In genomic region chr19:23949611-23950010, GRCh38 we compare ENCODE assay signal across 22 cellular contexts. TPM values are rescaled to one million over a fixed set of nuclear protein-coding genes. Genes with fewer than 3 reads are reported as not detected.
A peak's percentile ranks its signal among the peaks of the same experiment; 100 is the strongest.
DNase-seq lines count a peak whose midpoint lies in the region; ATAC-seq, FAIRE-seq and TF ChIP-seq lines count a peak whose summit lies in the region.
"Had no signal": no experiment of that assay in that cellular context is flagged by ENCODE, and none has a peak within 500 bp of the region (broad histone marks: within the 10 kb centered on the region; RNA-seq: fewer than 3 reads in every experiment).

No MANE protein-coding gene starts in this region.

- H4K8ac ChIP-seq in mesenchymal stem cell (ENCODE audit: low read length) (no peak overlapping the region), trophoblast cell (ENCODE audit: low read depth, low read length) (no peak overlapping the region)

- no peak overlapping the region for H4K12ac ChIP-seq in trophoblast cell (ENCODE audit: low read depth, low read length)

- no peak overlapping the region for H2BK15ac ChIP-seq in mesenchymal stem cell (ENCODE audit: low read depth, poor library complexity, severe bottlenecking)

- H3K9me3 ChIP-seq in mesenchymal stem cell (ENCODE audit: control insufficient read depth, low read length), result peaks cover 49% of the 10 kb centered on the region
- H3K9me3 ChIP-seq in trophoblast cell (ENCODE audit: insufficient read depth, low read depth, low read length), result peaks cover 5% of the 10 kb centered on the region
- H3K9me3 ChIP-seq in kidney (ENCODE audit: control insufficient read depth in 1 of 2, low read length in 2 of 2), result no peaks in the 10 kb centered on the region
- H3K9me3 ChIP-seq in BE2C, result no peaks in the 10 kb centered on the region

- FAIRE-seq in endometrium (lab: Jason Lieb, UNC) (peak; percentile 99), kidney (lab: Jason Lieb, UNC) (no peak)
- FAIRE-seq: A549, GM12891 had no signal

- H3K23ac ChIP-seq in mesenchymal stem cell (ENCODE audit: low read length in 2 of 2) (no peak overlapping the region), trophoblast cell (ENCODE audit: low read length) (no peak overlapping the region)

- POLR2A ChIA-PET in BJ (lab: Charles Lee), result no interaction called here

- H2BK12ac ChIP-seq in mesenchymal stem cell (ENCODE audit: low read length in 2 of 2) (no peak overlapping the region), trophoblast cell (ENCODE audit: low read length) (no peak overlapping the region)

- H2BK5ac ChIP-seq in mesenchymal stem cell (ENCODE audit: low read depth, low read length, poor library complexity, severe bottlenecking), result no peak overlapping the region
- no peak overlapping the region for H2BK5ac ChIP-seq in trophoblast cell (ENCODE audit: low read depth, low read length, poor library complexity)

- no peak overlapping the region for H3K14ac ChIP-seq in mesenchymal stem cell (ENCODE audit: low read length in 2 of 2)
- H3K14ac ChIP-seq in trophoblast cell (ENCODE audit: low read length), result no peak overlapping the region

- H3K27ac ChIP-seq in mesenchymal stem cell (ENCODE audit: low read length, poor library complexity, severe bottlenecking), result no peak overlapping the region
- no peak overlapping the region for H3K27ac ChIP-seq in trophoblast cell (ENCODE audit: low read depth, low read length)
- no peak overlapping the region for H3K27ac ChIP-seq in kidney (ENCODE audit: low read depth in 2 of 2, low read length in 2 of 2)
- H3K27ac ChIP-seq: 22Rv1, A549, HL-60 had no signal

- H3K27me3 ChIP-seq in BJ (ENCODE audit: control insufficient read depth, insufficient read depth, low read length) (no peaks in the 10 kb centered on the region), mesenchymal stem cell (ENCODE audit: control insufficient read depth in 1 of 2, insufficient read depth in 1 of 2, low read length in 2 of 2) (no peaks in the 10 kb centered on the region), trophoblast cell (ENCODE audit: insufficient read depth, low read length) (no peaks in the 10 kb centered on the region), BE2C (no peaks in the 10 kb centered on the region)

- H3K9ac ChIP-seq in mesenchymal stem cell (ENCODE audit: low read length) (no peak overlapping the region), trophoblast cell (ENCODE audit: low read length) (no peak overlapping the region), kidney (ENCODE audit: low read length in 2 of 2) (no peak overlapping the region)

- CTCF ChIA-PET in BJ (lab: Yijun Ruan, JAX), result no interaction called here

- H2BK120ac ChIP-seq in mesenchymal stem cell (ENCODE audit: low read depth, low read length) (no peak overlapping the region), trophoblast cell (ENCODE audit: insufficient read depth, low read length, poor library complexity) (no peak overlapping the region)

- DNase-seq in BJ (ENCODE audit: low read depth) (peak; percentile 35), fibroblast of the conjunctiva (ENCODE audit: low read depth) (peak; percentile 6), mesenchymal stem cell (peak; percentile 3), trophoblast cell (no peak), kidney (no peak), BE2C (no peak)
- DNase-seq: C1 segment of cervical spinal cord; CD4-positive, CD25-positive, alpha-beta regulatory T cell; CD8-positive, alpha-beta memory T cell; COR-L47; DMS 273 treated with DMSO at 0.1 percent for 48 hours; DMS53; DND-41; EL; GOT3; H9 had no signal

- no peak overlapping the region for H2AFZ ChIP-seq in mesenchymal stem cell (ENCODE audit: low read depth, low read length)
- no peak overlapping the region for H2AFZ ChIP-seq in trophoblast cell (ENCODE audit: insufficient read depth, low read length, poor library complexity)

- intact Hi-C loops in kidney (cut with DNase I), result no loop called here

- 64% methylated on average over 2 of the region's 2 CpGs for WGBS in mesenchymal stem cell
- WGBS in trophoblast cell (ENCODE audit: extremely low coverage, insufficient coverage, insufficient read length), result no CpG with 5 or more reads among the region's 2 CpGs

- no peaks in the 10 kb centered on the region for H3K4me1 ChIP-seq in mesenchymal stem cell (ENCODE audit: control insufficient read depth, insufficient read depth, low read depth, low read length)
- H3K4me1 ChIP-seq in trophoblast cell (ENCODE audit: control insufficient read depth in 1 of 2, insufficient read depth in 2 of 2, low read length in 2 of 2), result no peaks in the 10 kb centered on the region
- H3K4me1 ChIP-seq in kidney (ENCODE audit: control insufficient read depth in 1 of 2, insufficient read depth in 1 of 2, low read depth in 1 of 2, low read length in 2 of 2), result no peaks in the 10 kb centered on the region
- H3K4me1 ChIP-seq in BE2C, result no peaks in the 10 kb centered on the region
- H3K4me1 ChIP-seq: A549 had no signal

- H3K79me1 ChIP-seq in mesenchymal stem cell (replicated peaks; ENCODE audit: low read length, poor library complexity, severe bottlenecking) (no peaks in the 10 kb centered on the region), trophoblast cell (ENCODE audit: low read length) (no peaks in the 10 kb centered on the region)

- H3K4ac ChIP-seq in mesenchymal stem cell (ENCODE audit: low read depth in 1 of 2, low read length in 2 of 2) (no peak overlapping the region), trophoblast cell (ENCODE audit: low read depth, low read length) (no peak overlapping the region)

- ATAC-seq in GM18511 (IDR thresholded peaks at IDR 0.05; ENCODE audit: unreplicated experiment), result no peak
- ATAC-seq: A549 had no signal

- H3K4me2 ChIP-seq in mesenchymal stem cell (ENCODE audit: low read length, poor library complexity, severe bottlenecking) (no peak overlapping the region), trophoblast cell (ENCODE audit: low read length) (no peak overlapping the region)
- H3K4me2 ChIP-seq: A549 had no signal

- no peaks in the 10 kb centered on the region for H3K79me2 ChIP-seq in trophoblast cell (ENCODE audit: control insufficient read depth, insufficient read depth, low read length, poor library complexity)

- no peak for TF ChIP-seq CTCF in BJ (IDR thresholded peaks at IDR 0.05; ENCODE audit: insufficient read depth, low read depth, low read length)
- no peak for TF ChIP-seq CTCF in kidney (IDR thresholded peaks at IDR 0.05; ENCODE audit: borderline replicate concordance, extremely low read depth, insufficient read depth)
- TF ChIP-seq CTCF in BE2C (IDR thresholded peaks at IDR 0.05; ENCODE audit: low read depth, low read length), result no peak

- H3K36me3 ChIP-seq in BJ (ENCODE audit: control insufficient read depth, insufficient read depth, low read length) (no peaks in the 10 kb centered on the region), mesenchymal stem cell (ENCODE audit: control insufficient read depth in 1 of 2, insufficient read depth in 2 of 2, low read depth in 1 of 2, low read length in 2 of 2) (no peaks in the 10 kb centered on the region), trophoblast cell (ENCODE audit: control insufficient read depth in 1 of 2, insufficient read depth in 2 of 2, low read length in 2 of 2) (no peaks in the 10 kb centered on the region), kidney (ENCODE audit: control insufficient read depth in 1 of 2, insufficient read depth in 2 of 2, low read length in 2 of 2) (no peaks in the 10 kb centered on the region), BE2C (no peaks in the 10 kb centered on the region)

- H2AK5ac ChIP-seq in mesenchymal stem cell (ENCODE audit: low read length, severe bottlenecking) (no peak overlapping the region), trophoblast cell (ENCODE audit: low read length) (no peak overlapping the region)

- H3K4me3 ChIP-seq in BJ (ENCODE audit: low read depth, low read length) (no peak overlapping the region), mesenchymal stem cell (ENCODE audit: insufficient read depth in 1 of 2, low read depth in 1 of 2, low read length in 2 of 2) (no peak overlapping the region), trophoblast cell (ENCODE audit: low read depth, low read length) (no peak overlapping the region), kidney (ENCODE audit: low read length in 2 of 2) (no peak overlapping the region), BE2C (ENCODE audit: low read depth, low read length) (no peak overlapping the region)
- H3K4me3 ChIP-seq: A549 had no signal

- H3K18ac ChIP-seq in mesenchymal stem cell (ENCODE audit: low read depth in 1 of 2, low read length in 2 of 2) (no peak overlapping the region), trophoblast cell (ENCODE audit: low read length) (no peak overlapping the region)

- H4K91ac ChIP-seq in mesenchymal stem cell (ENCODE audit: low read length) (no peak overlapping the region), trophoblast cell (ENCODE audit: low read depth, low read length) (no peak overlapping the region)

RNA-seq across cellular contexts. Expression of gene ZNF726, which starts 34.9 kb away (rescaled TPM):
- polyA plus RNA-seq in BJ (2011; rRNA removed), result 1.2 and 1.8 TPM in 2 replicates
- polyA minus RNA-seq in BJ (2011; rRNA and poly(A)+ RNA removed), result 0.93 and 2.3 TPM in 2 replicates
- polyA plus RNA-seq in mesenchymal stem cell (2013, experiment 1 of 2), result 0.43 TPM
- polyA plus RNA-seq in mesenchymal stem cell (2013, experiment 2 of 2), result 0.40 TPM
- 1.4 TPM in 2 replicates for polyA plus RNA-seq in trophoblast cell (2013)
- 6.4 TPM for total RNA-seq in kidney
- polyA plus RNA-seq in kidney (ENCODE audit: insufficient read depth, low read depth, low replicate concordance), result 2.7 TPM
- 0.74 TPM for polyA plus RNA-seq in BE2C (2012; ENCODE audit: insufficient read depth, insufficient read length, low read depth)

Comparison
In these comparisons a context has a peak if more than half of its experiments do, and no peak if none do; other contexts are left out.
1. DNase-seq: peak in BJ (single experiment), fibroblast of the conjunctiva (single experiment) and mesenchymal stem cell (single experiment); none in trophoblast cell (0 of 2), kidney (single experiment) and BE2C (single experiment).